ENCODE assay signal across 8 cellular contexts in the genomic region with DNA sequence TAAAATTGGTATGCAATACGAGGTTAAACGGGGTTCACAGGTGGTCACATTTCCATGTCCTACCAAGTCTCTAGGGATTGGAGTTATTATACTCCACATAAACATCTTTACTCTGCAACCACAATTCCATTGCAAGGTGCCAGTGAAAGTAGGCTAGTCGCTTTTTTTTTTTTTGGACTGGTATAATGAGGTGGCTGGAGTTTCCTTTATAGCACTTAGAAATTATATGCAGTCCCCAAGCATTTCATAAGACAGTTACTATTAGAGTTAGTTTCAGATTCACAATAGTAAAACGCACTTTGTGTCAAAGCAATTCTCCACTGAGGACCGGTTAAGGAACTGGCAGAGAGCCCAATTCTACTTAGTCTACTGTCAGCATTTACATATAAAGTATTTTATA. TPM values are rescaled to one million over a fixed set of nuclear protein-coding genes. Genes with fewer than 3 reads are reported as not detected.
A peak's percentile ranks its signal among the peaks of the same experiment; 100 is the strongest.
DNase-seq lines count a peak whose midpoint lies in the region; ATAC-seq and TF ChIP-seq lines count a peak whose summit lies in the region.

No MANE protein-coding gene starts in this region.

- H3K27me3 ChIP-seq in mucosa of stomach (ENCODE audit: control insufficient read depth, insufficient read depth, low read length) = peaks cover 8% of the 10 kb centered on the region

- H3K4me3 ChIP-seq in HFF-Myc (replicated peaks; ENCODE audit: low read depth, low read length) (peak overlapping the region; percentile 60), astrocyte of the spinal cord (ENCODE audit: low read depth, low read length) (peak overlapping the region; percentile 53), mucosa of stomach (ENCODE audit: low read length) (no peak overlapping the region)

- TF ChIP-seq CTCF in HFF-Myc (IDR thresholded peaks at IDR 0.05; ENCODE audit: low read depth, low read length, missing control alignments) (no peak), astrocyte of the spinal cord (IDR thresholded peaks at IDR 0.05; ENCODE audit: low read depth, low read length) (no peak)

- no peaks in the 10 kb centered on the region for H3K9me3 ChIP-seq in mucosa of stomach (ENCODE audit: control insufficient read depth, low read length)

- H3K36me3 ChIP-seq in mucosa of stomach (ENCODE audit: control insufficient read depth, insufficient read depth, low read length) = no peaks in the 10 kb centered on the region

- ATAC-seq in GM21528 (IDR thresholded peaks at IDR 0.05; ENCODE audit: low FRiP score, unreplicated experiment) = no peak

- DNase-seq in ACHN = peak; percentile 5
- no peak for DNase-seq in HFF-Myc (ENCODE audit: extremely low read depth, low read depth)
- DNase-seq in astrocyte of the spinal cord (ENCODE audit: low read depth, low spot score) = peak; percentile 46
- DNase-seq in posterior vena cava (ENCODE audit: low spot score) = no peak
- DNase-seq in head of caudate nucleus = no peak
- DNase-seq in kidney tubule cell (ENCODE audit: low spot score) = no peak

- H3K4me1 ChIP-seq in mucosa of stomach (ENCODE audit: control insufficient read depth, insufficient read depth, low read length) = no peaks in the 10 kb centered on the region

- H3K9ac ChIP-seq in mucosa of stomach (ENCODE audit: low read length) = peak overlapping the region; percentile 64

- intact Hi-C loops in posterior vena cava (cut with DNase I) = loop anchor here (2.0 to 10.0 kb wide), 3 partner anchors 45 to 94 kb away; no protein-coding TSS in a partner anchor
- intact Hi-C loops in head of caudate nucleus (cut with DNase I) = loop anchor here (10.0 kb wide), 1 partner anchor 1523 kb away; a partner anchor contains a TSS

- in situ Hi-C loops in ACHN (cut with HindIII; ENCODE audit: low pct_ligation_motif_present, low pct_unique_long_range_greater_than_20kb, low sequenced_read_pairs) = no loop called here
- in situ Hi-C loops in astrocyte of the spinal cord (cut with HindIII; ENCODE audit: low sequenced_read_pairs) = no loop called here

RNA-seq across cellular contexts. Expression of a gene that starts 1.4 kb away (rescaled TPM):
- 10 to 100 TPM; 86.7 to 94.1 TPM for total RNA-seq in posterior vena cava

Comparison
In these comparisons a context has a peak if more than half of its experiments do, and no peak if none do; other contexts are left out.
1. DNase-seq: peak in ACHN (single experiment) and astrocyte of the spinal cord (single experiment); none in HFF-Myc (single experiment), posterior vena cava (single experiment), head of caudate nucleus (0 of 42) and kidney tubule cell (single experiment).